ENCODE assay signal across 8 cellular contexts in the genomic region with DNA sequence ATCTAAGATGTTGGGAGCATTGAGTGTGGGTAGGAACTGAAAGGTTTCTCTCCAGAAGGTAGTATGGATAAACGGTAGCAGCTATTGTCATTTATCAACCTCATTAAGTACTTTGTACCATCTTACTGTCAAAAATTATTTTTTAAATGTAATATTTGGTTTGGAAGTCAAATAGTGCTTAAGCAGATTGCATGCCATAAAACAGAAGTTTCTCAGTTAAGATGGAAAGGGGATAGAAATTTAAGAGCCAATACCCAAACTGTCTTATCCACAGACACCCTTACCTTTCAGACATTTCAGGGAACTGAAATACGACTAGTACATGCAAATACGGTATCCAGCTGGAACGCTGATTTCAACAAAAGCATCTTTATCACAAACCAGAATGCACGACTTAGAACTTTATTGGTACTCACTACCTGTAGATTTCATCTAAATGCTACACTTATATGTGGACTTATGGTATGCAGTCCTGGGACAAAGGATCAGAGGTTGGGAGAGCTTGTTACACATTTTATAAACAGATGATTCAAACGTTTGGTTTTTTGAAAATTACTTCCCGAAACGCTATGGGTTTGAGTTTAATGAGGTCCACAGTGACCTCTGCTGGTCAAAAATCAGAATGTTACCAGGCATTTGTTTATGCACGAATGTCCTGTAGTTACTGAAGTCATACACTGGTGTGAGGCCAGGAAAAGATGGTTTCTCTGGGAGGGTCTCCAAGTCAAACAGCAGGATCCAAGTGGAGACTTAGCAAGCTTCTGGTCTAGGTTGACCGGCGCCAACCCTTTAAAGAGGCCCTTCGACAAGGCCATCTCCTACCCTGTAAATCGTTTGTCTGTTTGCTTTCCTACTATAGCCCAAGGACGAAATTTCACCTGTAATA. TPM values are rescaled to one million over a fixed set of nuclear protein-coding genes. Genes with fewer than 3 reads are reported as not detected.
DNase-seq lines count a peak whose midpoint lies in the region; ATAC-seq and TF ChIP-seq lines count a peak whose summit lies in the region.

No MANE protein-coding gene starts in this region.

- no peaks in the 10 kb centered on the region for H4K20me1 ChIP-seq in hepatocyte (ENCODE audit: insufficient read depth, poor library complexity, severe bottlenecking)

- H3K4me1 ChIP-seq in RWPE2 (ENCODE audit: insufficient read depth, poor library complexity, severe bottlenecking): no peaks in the 10 kb centered on the region
- H3K4me1 ChIP-seq in hepatocyte (ENCODE audit: insufficient read depth): no peaks in the 10 kb centered on the region

- H3K27ac ChIP-seq in RWPE2 (ENCODE audit: poor library complexity, severe bottlenecking) (no peak overlapping the region), hepatocyte (no peak overlapping the region)

- 29% methylated on average over 14 of the region's 14 CpGs for WGBS in hepatocyte (ENCODE audit: low lambda C conversion rate, missing lambda C conversion rate)

- intact Hi-C loops in sciatic nerve (cut with DNase I): no loop called here

- H3K27me3 ChIP-seq in RWPE2 (ENCODE audit: insufficient read depth, poor library complexity, severe bottlenecking): peaks cover 5% of the 10 kb centered on the region
- no peaks in the 10 kb centered on the region for H3K27me3 ChIP-seq in hepatocyte

- peak overlapping the region; percentile 67 for H3K4me2 ChIP-seq in hepatocyte

- H3K9me3 ChIP-seq in RWPE2 (ENCODE audit: severe bottlenecking): no peaks in the 10 kb centered on the region
- no peaks in the 10 kb centered on the region for H3K9me3 ChIP-seq in hepatocyte (ENCODE audit: low read depth)

- TF ChIP-seq CTCF in RWPE2 (IDR thresholded peaks at IDR 0.05; ENCODE audit: poor library complexity, severe bottlenecking): peak; percentile 98
- peak; percentile 62 for TF ChIP-seq CTCF in astrocyte of the cerebellum (IDR thresholded peaks at IDR 0.05; ENCODE audit: low read depth, low read length, missing control alignments)
- peak; percentile 80 for TF ChIP-seq CTCF in hepatocyte (IDR thresholded peaks at IDR 0.05; ENCODE audit: poor library complexity)

- H2AFZ ChIP-seq in hepatocyte: no peak overlapping the region

- peak; percentile 62 for ATAC-seq in GM21526 (IDR thresholded peaks at IDR 0.05; ENCODE audit: low FRiP score, unreplicated experiment)
- ATAC-seq in RWPE2 (ENCODE audit: low read depth): peak; percentile 85
- ATAC-seq in sciatic nerve: peak; percentile 89
- ATAC-seq in HG02840 (IDR thresholded peaks at IDR 0.05; ENCODE audit: low FRiP score, unreplicated experiment): no peak

- no peaks in the 10 kb centered on the region for H3K79me2 ChIP-seq in hepatocyte

- DNase-seq in EH (ENCODE audit: low read depth) (peak; percentile 80), M059J (ENCODE audit: low read depth) (peak; percentile 75), RWPE2 (ENCODE audit: low spot score) (no peak), astrocyte of the cerebellum (ENCODE audit: low read depth) (peak; percentile 97), hepatocyte (ENCODE audit: low spot score) (peak; percentile 86), sciatic nerve (ENCODE audit: low spot score) (no peak)

- H3K36me3 ChIP-seq in RWPE2 (ENCODE audit: low read depth) (no peaks in the 10 kb centered on the region), hepatocyte (replicated peaks; ENCODE audit: insufficient read depth, low read depth) (no peaks in the 10 kb centered on the region)

- in situ Hi-C loops in astrocyte of the cerebellum (cut with HindIII; ENCODE audit: low sequenced_read_pairs): loop anchor here (25.0 kb wide), 2 partner anchors 573 to 1098 kb away; a partner anchor contains a TSS

- no peak overlapping the region for H3K4me3 ChIP-seq in RWPE2 (ENCODE audit: severe bottlenecking)
- H3K4me3 ChIP-seq in astrocyte of the cerebellum (ENCODE audit: low read depth, low read length): no peak overlapping the region
- H3K4me3 ChIP-seq in hepatocyte: no peak overlapping the region

- H3K9me2 ChIP-seq in hepatocyte (replicated peaks; ENCODE audit: insufficient read depth): no peaks in the 10 kb centered on the region

RNA-seq across cellular contexts. Expression of a gene that starts 45.7 kb away (rescaled TPM):
- total RNA-seq in M059J (2014; rRNA removed; shearing (Covaris generic)): 80.2 and 86.7 TPM in 2 replicates
- total RNA-seq in hepatocyte (45.1 and 50.9 TPM in 2 replicates), sciatic nerve (91.7 TPM)
- 65.9 and 70.4 TPM in 2 replicates for polyA plus RNA-seq in hepatocyte

Comparison
In these comparisons a context has a peak if more than half of its experiments do, and no peak if none do; other contexts are left out.
1. DNase-seq: peak in EH (single experiment), M059J (single experiment), astrocyte of the cerebellum (single experiment) and hepatocyte (single experiment); none in RWPE2 (single experiment) and sciatic nerve (single experiment).
2. Peak in every context shown above with its lines, with median percentiles within 50 percentile points of each other: CTCF ChIP-seq.